In the genomic region with DNA sequence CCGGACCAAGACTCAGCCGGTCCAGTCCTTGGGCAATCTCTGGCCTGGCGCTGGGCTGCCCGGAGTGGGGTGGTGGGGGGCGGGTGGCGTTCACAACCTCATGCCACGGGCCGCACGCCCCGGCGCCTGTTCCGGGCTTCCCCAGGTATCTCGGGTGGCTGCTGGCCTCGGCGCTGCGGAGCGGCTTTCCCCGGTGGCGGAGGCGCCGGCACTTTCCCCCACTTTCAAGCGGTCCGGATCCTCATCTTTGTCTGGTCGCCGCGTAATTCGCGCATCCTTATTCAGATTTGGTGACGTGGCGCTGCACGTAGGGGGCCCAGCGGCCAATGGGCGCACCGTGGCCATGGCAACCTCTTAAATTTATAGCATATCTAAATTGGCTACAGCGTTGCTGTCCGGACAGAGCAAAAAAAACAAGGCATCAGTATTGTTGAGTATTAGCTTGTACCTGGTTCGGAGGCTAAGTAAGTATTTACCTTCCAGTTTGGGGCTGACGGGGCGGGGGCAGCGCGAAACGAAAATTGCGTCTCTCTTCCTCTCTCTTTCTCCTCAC, we compare ENCODE assay signal across 22 cellular contexts. TPM values are rescaled to one million over a fixed set of nuclear protein-coding genes. Genes with fewer than 3 reads are reported as not detected.
DNase-seq lines count a peak whose midpoint lies in the region; ATAC-seq, FAIRE-seq and TF ChIP-seq lines count a peak whose summit lies in the region.
"Had no signal": no experiment of that assay in that cellular context is flagged by ENCODE, and none has a peak within 500 bp of the region (broad histone marks: within the 10 kb centered on the region; RNA-seq: fewer than 3 reads in every experiment).

A gene (minus strand): TSS at position 253 of the 553 bp plus-strand sequence. CDS start 373 bp downstream, outside the sequence.

- H3K4me3 Mint-ChIP-seq in CD4-positive, alpha-beta memory T cell, result peak within 1 kb of the TSS in 1 of 8 donors; percentile 29

- H3K27me3 ChIP-seq in foreskin keratinocyte (peaks cover 100% of the 10 kb centered on the region), colonic mucosa (peaks cover 97% of the 10 kb centered on the region)
- peaks cover 40% of the 10 kb centered on the region for H3K27me3 ChIP-seq in CD4-positive, alpha-beta memory T cell (ENCODE audit: insufficient read depth, low read length)

- POLR2A ChIA-PET in A549 (lab: Yijun Ruan, JAX), result no interaction called here
- POLR2A ChIA-PET in CD4-positive, alpha-beta memory T cell (lab: Charles Lee; ENCODE audit: partially characterized antibody), result no interaction called here

- CTCF ChIA-PET in A549 (lab: Yijun Ruan, JAX), result interaction anchor here (0.5 kb wide), 1 partner anchor 51 kb away, joined by 3 read pairs; no protein-coding TSS in a partner anchor
- CTCF ChIA-PET in CD4-positive, alpha-beta memory T cell (lab: Charles Lee; ENCODE audit: partially characterized antibody), result no interaction called here

- 0 out of 3 replicates have a peak within 1 kb of the TSS, but pooled peaks have one; percentile 22 for H3K4me2 ChIP-seq in A549

- no peak for FAIRE-seq in A549 (lab: Jason Lieb, UNC)
- FAIRE-seq: urothelium cell line had no signal

- H3K4me1 ChIP-seq in A549 (peaks cover 7% of the 10 kb centered on the region; the same call in 1 of the 3 replicates), foreskin keratinocyte (no peaks in the 10 kb centered on the region), colonic mucosa (no peaks in the 10 kb centered on the region)
- H3K4me1 ChIP-seq in CD4-positive, alpha-beta memory T cell (ENCODE audit: insufficient read depth, low read length), result peaks cover 14% of the 10 kb centered on the region

- peaks cover 0 to 7% (median 0%) of the 10 kb centered on the region in 8 donors for H3K9me3 Mint-ChIP-seq in CD4-positive, alpha-beta memory T cell

- WGBS in A549 (ENCODE audit: missing lambda C conversion rate), result 12% methylated on average over 22 of the region's 43 CpGs

- in situ Hi-C loops in G401 (cut with HindIII; ENCODE audit: low sequenced_read_pairs), result no loop called here

- H3K27me3 Mint-ChIP-seq in CD4-positive, alpha-beta memory T cell, result peaks cover 52 to 56% of the 10 kb centered on the region in 2 donors

- TF ChIP-seq CTCF in A549 (IDR thresholded peaks at IDR 0.05) (no peak), foreskin keratinocyte (conservative IDR thresholded peaks at IDR 0.05) (no peak), colonic mucosa (IDR thresholded peaks at IDR 0.05) (no peak)

- intact Hi-C loops in colonic mucosa (cut with DNase I), result no loop called here
- intact Hi-C loops in CD4-positive, alpha-beta memory T cell (cut with micrococcal nuclease), result no loop called here

- ATAC-seq in A549 (no peak; a peak in 1 of 6 replicates), foreskin keratinocyte (peak; percentile 3), GM21390 (IDR thresholded peaks at IDR 0.05; ENCODE audit: unreplicated experiment) (no peak)
- ATAC-seq: left colon; stimulated activated naive CD8-positive, alpha-beta T cell treated with anti-CD3 and anti-CD28 coated beads, Interleukin-15, Interleukin-2, amounts not matched to agents 100 U/mL and 50 U/mL, for 24 hours had no signal

- DNase-seq in A549 (ENCODE audit: low read depth in 1 of 2, low spot score in 1 of 2) (peak in 1 of 2 experiments; percentile 42), G401 (ENCODE audit: low spot score) (peak; percentile 25), NCI-H524 treated with DMSO at 0.1 percent for 48 hours (lab: John Stamatoyannopoulos, UW) (peak; percentile 25), foreskin keratinocyte (no peak), C1 segment of cervical spinal cord (lab: John Stamatoyannopoulos, UW) (no peak), colonic mucosa (no peak)
- no peak for DNase-seq in CD4-positive, alpha-beta memory T cell
- DNase-seq: activated CD4-positive, alpha-beta T cell treated with anti-CD3 and anti-CD28 coated beads, Interleukin-2, amount 50 U/mL, for 1 hour; amniotic stem cell; DMS153; head of caudate nucleus; left colon; NCI-H1694 treated with DMSO at 0.1 percent for 48 hours; NK-92 treated with Interleukin-12 subunit alpha and Interleukin-12 subunit beta, amount 100 ng/mL, for 24 hours; SIG-M5; stimulated activated naive CD8-positive, alpha-beta T cell treated with anti-CD3 and anti-CD28 coated beads, Interleukin-15, Interleukin-2, amounts not matched to agents 100 U/mL and 50 U/mL, for 24 hours; T1000 had no signal

- H3K9me3 ChIP-seq in A549 (no peaks in the 10 kb centered on the region), colonic mucosa (no peaks in the 10 kb centered on the region)
- H3K9me3 ChIP-seq in CD4-positive, alpha-beta memory T cell (ENCODE audit: control insufficient read depth in 1 of 2, low read length in 2 of 2), result no peaks in the 10 kb centered on the region

- H3K4me3 ChIP-seq in A549 (no peak within 1 kb of the TSS), colonic mucosa (no peak within 1 kb of the TSS)
- H3K4me3 ChIP-seq in CD4-positive, alpha-beta memory T cell (ENCODE audit: low read length in 2 of 2), result no peak within 1 kb of the TSS

- H3K27ac ChIP-seq in A549 (no peak within 1 kb of the TSS), foreskin keratinocyte (no peak within 1 kb of the TSS), colonic mucosa (no peak within 1 kb of the TSS)
- no peak within 1 kb of the TSS for H3K27ac ChIP-seq in CD4-positive, alpha-beta memory T cell (ENCODE audit: low read depth, low read length)
- H3K27ac ChIP-seq: HL-60 had no signal

- TF ChIP-seq POLR2A in A549 (IDR thresholded peaks at IDR 0.05; ENCODE audit: low read length), result no peak

- TF ChIP-seq EP300 in A549 (IDR thresholded peaks at IDR 0.05), result no peak

- H3K36me3 ChIP-seq in colonic mucosa, result no peaks in the 10 kb centered on the region
- H3K36me3 ChIP-seq in CD4-positive, alpha-beta memory T cell (ENCODE audit: insufficient read depth, low read length), result no peaks in the 10 kb centered on the region

- no peaks in the 10 kb centered on the region for H3K36me3 Mint-ChIP-seq in CD4-positive, alpha-beta memory T cell

- H3K9ac ChIP-seq in colonic mucosa (ENCODE audit: low read depth in 2 of 2, low read length in 2 of 2), result no peak within 1 kb of the TSS

- no peak for TF ChIP-seq RAD21 in A549 (conservative IDR thresholded peaks at IDR 0.05 in 1 of 2, IDR thresholded peaks at IDR 0.05 in 1 of 2)

- H3K27ac Mint-ChIP-seq in CD4-positive, alpha-beta memory T cell, result no peak within 1 kb of the TSS

- peaks cover 10 to 30% (median 22%) of the 10 kb centered on the region in 4 donors for H3K4me1 Mint-ChIP-seq in CD4-positive, alpha-beta memory T cell

TF ChIP-seq in A549, 52 proteins besides CTCF, POLR2A, EP300 and RAD21:
- TF ChIP-seq SMC3 (IDR thresholded peaks at IDR 0.05), result no peak
- TF ChIP-seq GATA3 (IDR thresholded peaks at IDR 0.05; ENCODE audit: borderline replicate concordance), result no peak
- TF ChIP-seq TFCP2L1 (CRISPR knock-in tag; IDR thresholded peaks at IDR 0.05), result no peak
- TF ChIP-seq, protein P1, sequence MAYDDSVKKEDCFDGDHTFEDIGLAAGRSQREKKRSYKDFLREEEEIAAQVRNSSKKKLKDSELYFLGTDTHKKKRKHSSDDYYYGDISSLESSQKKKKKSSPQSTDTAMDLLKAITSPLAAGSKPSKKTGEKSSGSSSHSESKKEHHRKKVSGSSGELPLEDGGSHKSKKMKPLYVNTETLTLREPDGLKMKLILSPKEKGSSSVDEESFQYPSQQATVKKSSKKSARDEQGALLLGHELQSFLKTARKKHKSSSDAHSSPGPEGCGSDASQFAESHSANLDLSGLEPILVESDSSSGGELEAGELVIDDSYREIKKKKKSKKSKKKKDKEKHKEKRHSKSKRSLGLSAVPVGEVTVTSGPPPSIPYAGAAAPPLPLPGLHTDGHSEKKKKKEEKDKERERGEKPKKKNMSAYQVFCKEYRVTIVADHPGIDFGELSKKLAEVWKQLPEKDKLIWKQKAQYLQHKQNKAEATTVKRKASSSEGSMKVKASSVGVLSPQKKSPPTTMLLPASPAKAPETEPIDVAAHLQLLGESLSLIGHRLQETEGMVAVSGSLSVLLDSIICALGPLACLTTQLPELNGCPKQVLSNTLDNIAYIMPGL (CRISPR knock-in tag; IDR thresholded peaks at IDR 0.05; ENCODE audit: borderline replicate concordance), result no peak
- no peak for TF ChIP-seq ZC3H11A (IDR thresholded peaks at IDR 0.05)
- TF ChIP-seq, protein P2, sequence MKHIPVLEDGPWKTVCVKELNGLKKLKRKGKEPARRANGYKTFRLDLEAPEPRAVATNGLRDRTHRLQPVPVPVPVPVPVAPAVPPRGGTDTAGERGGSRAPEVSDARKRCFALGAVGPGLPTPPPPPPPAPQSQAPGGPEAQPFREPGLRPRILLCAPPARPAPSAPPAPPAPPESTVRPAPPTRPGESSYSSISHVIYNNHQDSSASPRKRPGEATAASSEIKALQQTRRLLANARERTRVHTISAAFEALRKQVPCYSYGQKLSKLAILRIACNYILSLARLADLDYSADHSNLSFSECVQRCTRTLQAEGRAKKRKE (CRISPR knock-in tag; IDR thresholded peaks at IDR 0.05; ENCODE audit: low read depth), result no peak
- TF ChIP-seq RNF2 (IDR thresholded peaks at IDR 0.05; ENCODE audit: borderline replicate concordance, low read depth), result no peak
- TF ChIP-seq NPAS2 (CRISPR knock-in tag; IDR thresholded peaks at IDR 0.05; ENCODE audit: borderline replicate concordance), result no peak
- no peak for TF ChIP-seq MYC (IDR thresholded peaks at IDR 0.05; ENCODE audit: borderline replicate concordance, low read length)
- no peak for TF ChIP-seq TP53 (CRISPR knock-in tag; IDR thresholded peaks at IDR 0.05)
- TF ChIP-seq CEBPB (IDR thresholded peaks at IDR 0.05), result no peak
- TF ChIP-seq KDM5A (IDR thresholded peaks at IDR 0.05), result no peak
- no peak for TF ChIP-seq HOXB5 (CRISPR knock-in tag; IDR thresholded peaks at IDR 0.05)
- TF ChIP-seq, protein P3, sequence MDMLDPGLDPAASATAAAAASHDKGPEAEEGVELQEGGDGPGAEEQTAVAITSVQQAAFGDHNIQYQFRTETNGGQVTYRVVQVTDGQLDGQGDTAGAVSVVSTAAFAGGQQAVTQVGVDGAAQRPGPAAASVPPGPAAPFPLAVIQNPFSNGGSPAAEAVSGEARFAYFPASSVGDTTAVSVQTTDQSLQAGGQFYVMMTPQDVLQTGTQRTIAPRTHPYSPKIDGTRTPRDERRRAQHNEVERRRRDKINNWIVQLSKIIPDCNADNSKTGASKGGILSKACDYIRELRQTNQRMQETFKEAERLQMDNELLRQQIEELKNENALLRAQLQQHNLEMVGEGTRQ (IDR thresholded peaks at IDR 0.05), result no peak
TF ChIP-seq in A549: peak in this region for 0.

RNA-seq across cellular contexts. Expression of the gene that starts here (rescaled TPM):
- polyA plus RNA-seq in A549 (2011; rRNA removed) (not detected in 2 replicates), A549 (2017; fragmentation: RNase III; extraction: RNeasy Plus Mini Kit Qiagen cat#74134 plus additional on column Dnase treatment) (not detected in 3 replicates), foreskin keratinocyte (0.10 and 0.31 TPM in 2 replicates)
- not detected in 2 replicates for polyA plus RNA-seq in A549 (2012; cell fraction: cytosol; rRNA removed)
- polyA plus RNA-seq in A549 (2012; cell fraction: nucleus; rRNA removed), result 0.01 TPM in 1 of 2 replicates, not detected in the other
- polyA minus RNA-seq in A549 (2011; rRNA and poly(A)+ RNA removed), result not detected in 2 replicates
- not detected in 2 replicates for total RNA-seq in G401 (2014; rRNA removed; shearing (Covaris generic))
- total RNA-seq in foreskin keratinocyte (0.11 and 0.24 TPM in 2 replicates), colonic mucosa (not detected)
- not detected for total RNA-seq in CD4-positive, alpha-beta memory T cell
- not detected for polyA plus RNA-seq in CD4-positive, alpha-beta memory T cell
- total RNA-seq: left colon, LHCN-M2, mononuclear cell had no signal

Comparison
In these comparisons a context has a peak if more than half of its experiments do, and no peak if none do; other contexts are left out.
1. Peak in DNase-seq in G401; RNA of the gene not detected or under 1 TPM.
2. Peak in ATAC-seq in foreskin keratinocyte; RNA of the gene not detected or under 1 TPM.